In the genomic region with DNA sequence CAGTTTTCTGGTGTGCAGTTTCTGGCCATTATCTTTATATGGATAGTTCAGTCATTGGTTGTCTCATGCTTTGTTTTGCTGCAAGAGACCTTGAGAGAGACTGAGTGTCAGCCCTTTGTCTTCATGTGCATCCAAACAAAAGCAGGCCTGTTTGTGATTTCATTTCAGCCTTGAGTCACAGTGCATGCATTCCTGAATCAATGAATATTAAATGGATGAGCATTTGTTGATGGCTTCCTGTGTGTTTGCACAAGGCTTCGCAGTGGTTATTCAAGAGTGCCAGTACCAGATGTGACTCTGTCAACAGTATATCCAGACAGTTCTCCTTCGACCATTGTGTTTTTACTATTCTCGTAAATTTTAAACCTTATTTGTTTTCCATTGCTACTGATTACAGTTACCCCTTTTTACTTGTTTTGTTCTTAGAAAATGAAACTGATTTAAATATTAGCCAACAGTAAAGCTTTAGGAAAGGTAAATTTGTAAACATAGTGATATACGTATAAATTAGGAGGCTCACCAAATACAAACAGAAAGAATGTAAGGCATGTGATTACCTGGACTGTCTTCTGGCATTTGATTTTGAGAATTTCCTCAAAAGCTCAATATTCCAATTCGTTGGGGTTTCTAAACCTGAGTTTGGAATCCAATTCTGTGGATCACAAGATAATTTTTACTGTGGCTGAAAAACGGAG, we compare ENCODE assay signal across 2 cellular contexts.
A peak's percentile ranks its signal among the peaks of the same experiment; 100 is the strongest.
TF ChIP-seq lines count a peak whose summit lies in the region.

No MANE protein-coding gene starts in this region.

TF ChIP-seq in H1, 55 proteins besides CTCF, POLR2A, EP300 and RAD21:
- TF ChIP-seq NANOG (IDR thresholded peaks at IDR 0.05; ENCODE audit: insufficient read depth, low read depth, low read length, poor library complexity, severe bottlenecking) (peak; percentile 69), SP1 (IDR thresholded peaks at IDR 0.05; ENCODE audit: low read depth, low read length) (0 out of 2 replicates have a peak, but pooled peaks have one; percentile 20), KDM4A (IDR thresholded peaks at IDR 0.05; ENCODE audit: low read depth, low read length, severe bottlenecking) (no peak), TCF12 (IDR thresholded peaks at IDR 0.05; ENCODE audit: low read depth, low read length) (0 out of 2 replicates have a peak, but pooled peaks have one; percentile 61), ASH2L (IDR thresholded peaks at IDR 0.05; ENCODE audit: low read length) (peak; percentile 13), CEBPB (IDR thresholded peaks at IDR 0.05; ENCODE audit: low read depth, low read length) (no peak), SP2 (IDR thresholded peaks at IDR 0.05; ENCODE audit: low read length) (0 out of 2 replicates have a peak, but pooled peaks have one; percentile 2)
- TF ChIP-seq, protein P1, sequence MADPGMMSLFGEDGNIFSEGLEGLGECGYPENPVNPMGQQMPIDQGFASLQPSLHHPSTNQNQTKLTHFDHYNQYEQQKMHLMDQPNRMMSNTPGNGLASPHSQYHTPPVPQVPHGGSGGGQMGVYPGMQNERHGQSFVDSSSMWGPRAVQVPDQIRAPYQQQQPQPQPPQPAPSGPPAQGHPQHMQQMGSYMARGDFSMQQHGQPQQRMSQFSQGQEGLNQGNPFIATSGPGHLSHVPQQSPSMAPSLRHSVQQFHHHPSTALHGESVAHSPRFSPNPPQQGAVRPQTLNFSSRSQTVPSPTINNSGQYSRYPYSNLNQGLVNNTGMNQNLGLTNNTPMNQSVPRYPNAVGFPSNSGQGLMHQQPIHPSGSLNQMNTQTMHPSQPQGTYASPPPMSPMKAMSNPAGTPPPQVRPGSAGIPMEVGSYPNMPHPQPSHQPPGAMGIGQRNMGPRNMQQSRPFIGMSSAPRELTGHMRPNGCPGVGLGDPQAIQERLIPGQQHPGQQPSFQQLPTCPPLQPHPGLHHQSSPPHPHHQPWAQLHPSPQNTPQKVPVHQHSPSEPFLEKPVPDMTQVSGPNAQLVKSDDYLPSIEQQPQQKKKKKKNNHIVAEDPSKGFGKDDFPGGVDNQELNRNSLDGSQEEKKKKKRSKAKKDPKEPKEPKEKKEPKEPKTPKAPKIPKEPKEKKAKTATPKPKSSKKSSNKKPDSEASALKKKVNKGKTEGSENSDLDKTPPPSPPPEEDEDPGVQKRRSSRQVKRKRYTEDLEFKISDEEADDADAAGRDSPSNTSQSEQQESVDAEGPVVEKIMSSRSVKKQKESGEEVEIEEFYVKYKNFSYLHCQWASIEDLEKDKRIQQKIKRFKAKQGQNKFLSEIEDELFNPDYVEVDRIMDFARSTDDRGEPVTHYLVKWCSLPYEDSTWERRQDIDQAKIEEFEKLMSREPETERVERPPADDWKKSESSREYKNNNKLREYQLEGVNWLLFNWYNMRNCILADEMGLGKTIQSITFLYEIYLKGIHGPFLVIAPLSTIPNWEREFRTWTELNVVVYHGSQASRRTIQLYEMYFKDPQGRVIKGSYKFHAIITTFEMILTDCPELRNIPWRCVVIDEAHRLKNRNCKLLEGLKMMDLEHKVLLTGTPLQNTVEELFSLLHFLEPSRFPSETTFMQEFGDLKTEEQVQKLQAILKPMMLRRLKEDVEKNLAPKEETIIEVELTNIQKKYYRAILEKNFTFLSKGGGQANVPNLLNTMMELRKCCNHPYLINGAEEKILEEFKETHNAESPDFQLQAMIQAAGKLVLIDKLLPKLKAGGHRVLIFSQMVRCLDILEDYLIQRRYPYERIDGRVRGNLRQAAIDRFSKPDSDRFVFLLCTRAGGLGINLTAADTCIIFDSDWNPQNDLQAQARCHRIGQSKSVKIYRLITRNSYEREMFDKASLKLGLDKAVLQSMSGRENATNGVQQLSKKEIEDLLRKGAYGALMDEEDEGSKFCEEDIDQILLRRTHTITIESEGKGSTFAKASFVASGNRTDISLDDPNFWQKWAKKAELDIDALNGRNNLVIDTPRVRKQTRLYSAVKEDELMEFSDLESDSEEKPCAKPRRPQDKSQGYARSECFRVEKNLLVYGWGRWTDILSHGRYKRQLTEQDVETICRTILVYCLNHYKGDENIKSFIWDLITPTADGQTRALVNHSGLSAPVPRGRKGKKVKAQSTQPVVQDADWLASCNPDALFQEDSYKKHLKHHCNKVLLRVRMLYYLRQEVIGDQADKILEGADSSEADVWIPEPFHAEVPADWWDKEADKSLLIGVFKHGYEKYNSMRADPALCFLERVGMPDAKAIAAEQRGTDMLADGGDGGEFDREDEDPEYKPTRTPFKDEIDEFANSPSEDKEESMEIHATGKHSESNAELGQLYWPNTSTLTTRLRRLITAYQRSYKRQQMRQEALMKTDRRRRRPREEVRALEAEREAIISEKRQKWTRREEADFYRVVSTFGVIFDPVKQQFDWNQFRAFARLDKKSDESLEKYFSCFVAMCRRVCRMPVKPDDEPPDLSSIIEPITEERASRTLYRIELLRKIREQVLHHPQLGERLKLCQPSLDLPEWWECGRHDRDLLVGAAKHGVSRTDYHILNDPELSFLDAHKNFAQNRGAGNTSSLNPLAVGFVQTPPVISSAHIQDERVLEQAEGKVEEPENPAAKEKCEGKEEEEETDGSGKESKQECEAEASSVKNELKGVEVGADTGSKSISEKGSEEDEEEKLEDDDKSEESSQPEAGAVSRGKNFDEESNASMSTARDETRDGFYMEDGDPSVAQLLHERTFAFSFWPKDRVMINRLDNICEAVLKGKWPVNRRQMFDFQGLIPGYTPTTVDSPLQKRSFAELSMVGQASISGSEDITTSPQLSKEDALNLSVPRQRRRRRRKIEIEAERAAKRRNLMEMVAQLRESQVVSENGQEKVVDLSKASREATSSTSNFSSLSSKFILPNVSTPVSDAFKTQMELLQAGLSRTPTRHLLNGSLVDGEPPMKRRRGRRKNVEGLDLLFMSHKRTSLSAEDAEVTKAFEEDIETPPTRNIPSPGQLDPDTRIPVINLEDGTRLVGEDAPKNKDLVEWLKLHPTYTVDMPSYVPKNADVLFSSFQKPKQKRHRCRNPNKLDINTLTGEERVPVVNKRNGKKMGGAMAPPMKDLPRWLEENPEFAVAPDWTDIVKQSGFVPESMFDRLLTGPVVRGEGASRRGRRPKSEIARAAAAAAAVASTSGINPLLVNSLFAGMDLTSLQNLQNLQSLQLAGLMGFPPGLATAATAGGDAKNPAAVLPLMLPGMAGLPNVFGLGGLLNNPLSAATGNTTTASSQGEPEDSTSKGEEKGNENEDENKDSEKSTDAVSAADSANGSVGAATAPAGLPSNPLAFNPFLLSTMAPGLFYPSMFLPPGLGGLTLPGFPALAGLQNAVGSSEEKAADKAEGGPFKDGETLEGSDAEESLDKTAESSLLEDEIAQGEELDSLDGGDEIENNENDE (IDR thresholded peaks at IDR 0.05; ENCODE audit: insufficient replicate concordance, low read length): peak; percentile 63

TF ChIP-seq in neural cell, 6 proteins besides CTCF, POLR2A, EP300 and RAD21:
- peak; percentile 21 for TF ChIP-seq POLR2AphosphoS5 (IDR thresholded peaks at IDR 0.05)
- TF ChIP-seq EZH2 (IDR thresholded peaks at IDR 0.05; ENCODE audit: borderline replicate concordance, insufficient read depth, low read length, poor library complexity, severe bottlenecking): no peak
